Comparison of ENCODE assay signal across 30 cellular contexts in genomic region chr18:10365901-10366300, GRCh38.
"Had no signal": no experiment of that assay in that cellular context is flagged by ENCODE, and none has a peak within 500 bp of the region (broad histone marks: within the 10 kb centered on the region; RNA-seq: fewer than 3 reads in every experiment).

No MANE protein-coding gene starts in this region.

- H3K4me3 ChIP-seq: ascending aorta, coronary artery, dorsolateral prefrontal cortex had no signal

- H3K9me3 Mint-ChIP-seq: activated CD4-positive, alpha-beta T cell treated with anti-CD3 and anti-CD28 coated beads, Interleukin-2, amount 10 ng/mL, durations not matched to agents 24 days and 14 days; central memory CD8-positive, alpha-beta T cell had no signal

- DNase-seq: activated CD4-positive, alpha-beta memory T cell treated with anti-CD3 and anti-CD28 coated beads for 36 hours; activated CD4-positive, alpha-beta T cell treated with anti-CD3 and anti-CD28 coated beads for 36 hours; activated CD4-positive, alpha-beta T cell treated with anti-CD3 and anti-CD28 coated beads, Interleukin-2, amount 10 ng/mL, durations not matched to agents 24 days and 14 days; activated CD4-positive, CD25-positive, alpha-beta regulatory T cell; activated CD4-positive, CD25-positive, alpha-beta regulatory T cell treated with anti-CD3 and anti-CD28 coated beads, Interleukin-2, amount 50 U/mL, for 72 hours; activated CD8-positive, alpha-beta memory T cell treated with anti-CD3 and anti-CD28 coated beads, Interleukin-2, amount 10 ng/mL, durations not matched to agents 7 days and 5 days; activated CD8-positive, alpha-beta memory T cell treated with anti-CD3 and anti-CD28 coated beads, Interleukin-2, amount 50 U/mL, for 48 hours; activated CD8-positive, alpha-beta T cell treated with anti-CD3 and anti-CD28 coated beads, Interleukin-2, amount 10 ng/mL, durations not matched to agents 7 days and 5 days; activated gamma-delta T cell; activated naive CD4-positive, alpha-beta T cell; activated naive CD4-positive, alpha-beta T cell treated with anti-CD3 and anti-CD28 coated beads, Interleukin-2, amount 10 ng/mL, durations not matched to agents 7 days and 5 days; activated naive CD8-positive, alpha-beta T cell treated with anti-CD3 and anti-CD28 coated beads, Interleukin-2, amount 10 ng/mL, durations not matched to agents 7 days and 5 days; activated T-cell treated with anti-CD3 and anti-CD28 coated beads for 4 hours; activated T-cell treated with anti-CD3 and anti-CD28 coated beads, Interleukin-2, amount 50 U/mL, for 24 hours; activated T-cell treated with anti-CD3 and anti-CD28 coated beads, Interleukin-2, amount 50 U/mL, for 72 hours; brain microvascular endothelial cell; dorsolateral prefrontal cortex; effector memory CD4-positive, alpha-beta T cell; endodermal cell; foreskin fibroblast; head of caudate nucleus; hypothalamus; T-helper 2 cell had no signal

- H3K4me3 Mint-ChIP-seq: activated CD4-positive, alpha-beta memory T cell treated with anti-CD3 and anti-CD28 coated beads for 36 hours; activated CD4-positive, alpha-beta T cell treated with anti-CD3 and anti-CD28 coated beads for 36 hours; activated CD4-positive, alpha-beta T cell treated with anti-CD3 and anti-CD28 coated beads, Interleukin-2, amount 10 ng/mL, durations not matched to agents 24 days and 14 days; activated CD8-positive, alpha-beta memory T cell treated with anti-CD3 and anti-CD28 coated beads, Interleukin-2, amount 10 ng/mL, durations not matched to agents 7 days and 5 days; activated CD8-positive, alpha-beta T cell treated with anti-CD3 and anti-CD28 coated beads, Interleukin-2, amount 10 ng/mL, durations not matched to agents 7 days and 5 days; activated naive CD4-positive, alpha-beta T cell treated with anti-CD3 and anti-CD28 coated beads, Interleukin-2, amount 10 ng/mL, durations not matched to agents 7 days and 5 days; activated naive CD8-positive, alpha-beta T cell treated with anti-CD3 and anti-CD28 coated beads, Interleukin-2, amount 10 ng/mL, durations not matched to agents 7 days and 5 days; activated T-cell treated with anti-CD3 and anti-CD28 coated beads, Interleukin-2, amount 50 U/mL, for 24 hours; activated T-cell treated with anti-CD3 and anti-CD28 coated beads, Interleukin-2, amount 50 U/mL, for 72 hours; central memory CD8-positive, alpha-beta T cell; dendritic cell treated with granulocyte-macrophage colony-stimulating factor and Interleukin-4, amounts not matched to agents 40 ng/mL and 50 ng/mL, for 4 days; endodermal cell had no signal

- FAIRE-seq: bronchial epithelial cell, frontal cortex had no signal

- ATAC-seq: activated CD4-positive, alpha-beta T cell treated with anti-CD3 and anti-CD28 coated beads for 36 hours; activated CD8-positive, alpha-beta memory T cell treated with anti-CD3 and anti-CD28 coated beads, Interleukin-2, amount 10 ng/mL, durations not matched to agents 7 days and 5 days; activated CD8-positive, alpha-beta T cell treated with anti-CD3 and anti-CD28 coated beads, Interleukin-2, amount 10 ng/mL, durations not matched to agents 7 days and 5 days; activated naive CD4-positive, alpha-beta T cell treated with anti-CD3 and anti-CD28 coated beads, Interleukin-2, amount 50 U/mL, for 72 hours; activated T-cell treated with anti-CD3 and anti-CD28 coated beads, Interleukin-2, amount 50 U/mL, for 72 hours had no signal

- H3K27me3 ChIP-seq: ascending aorta, brain microvascular endothelial cell, dorsolateral prefrontal cortex had no signal

- H3K36me3 ChIP-seq: ascending aorta, brain microvascular endothelial cell had no signal

- H3K4me1 Mint-ChIP-seq: activated CD4-positive, alpha-beta T cell treated with anti-CD3 and anti-CD28 coated beads for 36 hours; activated CD4-positive, alpha-beta T cell treated with anti-CD3 and anti-CD28 coated beads, Interleukin-2, amount 10 ng/mL, durations not matched to agents 24 days and 14 days; activated CD8-positive, alpha-beta memory T cell treated with anti-CD3 and anti-CD28 coated beads, Interleukin-2, amount 10 ng/mL, durations not matched to agents 7 days and 5 days; activated naive CD4-positive, alpha-beta T cell treated with anti-CD3 and anti-CD28 coated beads, Interleukin-2, amount 10 ng/mL, durations not matched to agents 7 days and 5 days; activated naive CD8-positive, alpha-beta T cell treated with anti-CD3 and anti-CD28 coated beads, Interleukin-2, amount 10 ng/mL, durations not matched to agents 7 days and 5 days; central memory CD8-positive, alpha-beta T cell had no signal

- H3K4me1 ChIP-seq: ascending aorta had no signal

- H3K27me3 Mint-ChIP-seq: activated CD4-positive, alpha-beta T cell treated with anti-CD3 and anti-CD28 coated beads for 36 hours; activated CD4-positive, alpha-beta T cell treated with anti-CD3 and anti-CD28 coated beads, Interleukin-2, amount 10 ng/mL, durations not matched to agents 24 days and 14 days; activated CD8-positive, alpha-beta memory T cell treated with anti-CD3 and anti-CD28 coated beads, Interleukin-2, amount 10 ng/mL, durations not matched to agents 7 days and 5 days had no signal

- H3K27ac ChIP-seq: ascending aorta, brain microvascular endothelial cell, coronary artery, dorsolateral prefrontal cortex had no signal

- H3K27ac Mint-ChIP-seq: activated CD4-positive, alpha-beta memory T cell treated with anti-CD3 and anti-CD28 coated beads for 36 hours; activated CD4-positive, alpha-beta T cell treated with anti-CD3 and anti-CD28 coated beads for 36 hours; activated CD4-positive, alpha-beta T cell treated with anti-CD3 and anti-CD28 coated beads, Interleukin-2, amount 10 ng/mL, durations not matched to agents 24 days and 14 days; activated CD8-positive, alpha-beta memory T cell treated with anti-CD3 and anti-CD28 coated beads, Interleukin-2, amount 10 ng/mL, durations not matched to agents 7 days and 5 days; activated CD8-positive, alpha-beta T cell treated with anti-CD3 and anti-CD28 coated beads, Interleukin-2, amount 10 ng/mL, durations not matched to agents 7 days and 5 days; activated naive CD4-positive, alpha-beta T cell treated with anti-CD3 and anti-CD28 coated beads, Interleukin-2, amount 10 ng/mL, durations not matched to agents 7 days and 5 days; activated naive CD4-positive, alpha-beta T cell treated with anti-CD3 and anti-CD28 coated beads, Interleukin-2, amount 50 U/mL, for 72 hours; activated naive CD8-positive, alpha-beta T cell treated with anti-CD3 and anti-CD28 coated beads, Interleukin-2, amount 10 ng/mL, durations not matched to agents 7 days and 5 days; activated T-cell treated with anti-CD3 and anti-CD28 coated beads, Interleukin-2, amount 50 U/mL, for 24 hours; activated T-cell treated with anti-CD3 and anti-CD28 coated beads, Interleukin-2, amount 50 U/mL, for 72 hours; dendritic cell treated with granulocyte-macrophage colony-stimulating factor and Interleukin-4, amounts not matched to agents 40 ng/mL and 50 ng/mL, for 4 days; endodermal cell had no signal
